In genomic region chr18:68803371-68803770, GRCh38 we compare ENCODE assay signal across 13 cellular contexts. TPM values are rescaled to one million over a fixed set of nuclear protein-coding genes. Genes with fewer than 3 reads are reported as not detected.
DNase-seq lines count a peak whose midpoint lies in the region; ATAC-seq and TF ChIP-seq lines count a peak whose summit lies in the region.
"Had no signal": no experiment of that assay in that cellular context is flagged by ENCODE, and none has a peak within 500 bp of the region (broad histone marks: within the 10 kb centered on the region; RNA-seq: fewer than 3 reads in every experiment).

No MANE protein-coding gene starts in this region.

- peaks cover 0 to 1% of the 10 kb centered on the region in 2 experiments; a peak in 3 of 4 replicates for H3K4me1 ChIP-seq in SK-N-SH (ENCODE audit: control insufficient read depth in 1 of 2, insufficient read depth in 2 of 2, low read depth in 1 of 2, low read length in 1 of 2)

- H3K4me3 Mint-ChIP-seq in glutamatergic neuron (ENCODE audit: unreplicated experiment) (peak overlapping the region; percentile 27), nephron progenitor cell (no peak overlapping the region)

- POLR2A ChIA-PET in SK-N-SH (lab: Yijun Ruan, JAX), result no interaction called here

- TF ChIP-seq RAD21 in SK-N-SH (IDR thresholded peaks at IDR 0.05; ENCODE audit: low read length), result no peak

- no peaks in the 10 kb centered on the region for H3K9me2 ChIP-seq in SK-N-SH

- H3F3A ChIP-seq in SK-N-SH (replicated peaks; ENCODE audit: insufficient read depth), result no peaks in the 10 kb centered on the region

- H3K9ac ChIP-seq in SK-N-SH, result no peak overlapping the region

- DNase-seq in AG10803 (ENCODE audit: low read depth) (peak; percentile 96), SK-N-SH (no peak), glutamatergic neuron (no peak), renal cortical epithelial cell (ENCODE audit: low read depth) (peak; percentile 42), NCI-H1048 (lab: John Stamatoyannopoulos, UW) (no peak), nephron progenitor cell (no peak), midbrain (lab: John Stamatoyannopoulos, UW) (no peak)
- DNase-seq: activated CD4-positive, alpha-beta T cell treated with anti-CD3 and anti-CD28 coated beads for 1 hour; activated naive CD4-positive, alpha-beta T cell treated with Interleukin-2 at 50 U/mL for 16 hours; COR-L47; Kasumi-1; NCI-H2227 treated with DMSO at 0.1 percent for 48 hours had no signal

- no peaks in the 10 kb centered on the region for H3K9me3 ChIP-seq in SK-N-SH

- 31% methylated on average over 3 of the region's 3 CpGs for WGBS in SK-N-SH (ENCODE audit: low lambda C conversion rate)

- CTCF ChIA-PET in SK-N-SH (lab: Yijun Ruan, JAX), result no interaction called here

- TF ChIP-seq CTCF in AG10803 (conservative IDR thresholded peaks at IDR 0.05; ENCODE audit: low read length) (no peak), SK-N-SH (IDR thresholded peaks at IDR 0.05) (no peak), glutamatergic neuron (IDR thresholded peaks at IDR 0.05; ENCODE audit: partially characterized antibody, unreplicated experiment) (no peak), nephron progenitor cell (IDR thresholded peaks at IDR 0.05) (no peak)

- H3K36me3 ChIP-seq in SK-N-SH (replicated peaks in 1 of 2; ENCODE audit: control insufficient read depth in 1 of 2, insufficient read depth in 2 of 2, low read length in 1 of 2), result no peaks in the 10 kb centered on the region

- H3K79me2 ChIP-seq in SK-N-SH (ENCODE audit: insufficient read depth), result no peaks in the 10 kb centered on the region; the same call in 1 of the 2 replicates

- H2AFZ ChIP-seq in SK-N-SH (ENCODE audit: low read depth), result 0 out of 2 replicates have a peak overlapping the region, but pooled peaks have one; percentile 6

- H3K36me3 Mint-ChIP-seq in glutamatergic neuron (ENCODE audit: unreplicated experiment) (no peaks in the 10 kb centered on the region), nephron progenitor cell (ENCODE audit: low read depth) (no peaks in the 10 kb centered on the region)

- H3K27ac Mint-ChIP-seq in glutamatergic neuron (ENCODE audit: unreplicated experiment), result peak overlapping the region; percentile 41
- H3K27ac Mint-ChIP-seq in nephron progenitor cell, result no peak overlapping the region

- no peak for ATAC-seq in GM21515 (IDR thresholded peaks at IDR 0.05; ENCODE audit: unreplicated experiment)

- H3K4me1 Mint-ChIP-seq in glutamatergic neuron (ENCODE audit: low read depth, unreplicated experiment) (peaks cover 14% of the 10 kb centered on the region), nephron progenitor cell (peaks cover 8% of the 10 kb centered on the region)

- TF ChIP-seq EP300 in SK-N-SH (IDR thresholded peaks at IDR 0.05; ENCODE audit: borderline replicate concordance in 1 of 2, low read depth in 1 of 2, low read length in 1 of 2), result no peak

- H3K27me3 ChIP-seq in SK-N-SH (ENCODE audit: insufficient read depth), result no peaks in the 10 kb centered on the region

- peak overlapping the region; percentile 55; a peak in 2 of 4 replicates for H3K27ac ChIP-seq in SK-N-SH (ENCODE audit: low read depth in 2 of 2, low read length in 1 of 2)

- H3K27me3 Mint-ChIP-seq in glutamatergic neuron (ENCODE audit: unreplicated experiment), result no peaks in the 10 kb centered on the region
- H3K27me3 Mint-ChIP-seq in nephron progenitor cell (ENCODE audit: low read depth, poor library complexity), result no peaks in the 10 kb centered on the region

- H3K4me3 ChIP-seq in AG10803 (ENCODE audit: low read length), result no peak overlapping the region
- no peak overlapping the region; a peak in 1 of 4 replicates for H3K4me3 ChIP-seq in SK-N-SH (ENCODE audit: low read depth in 2 of 2, low read length in 1 of 2)

- H3K9me3 Mint-ChIP-seq in glutamatergic neuron (ENCODE audit: unreplicated experiment) (no peaks in the 10 kb centered on the region), nephron progenitor cell (no peaks in the 10 kb centered on the region)

- H4K20me1 ChIP-seq in SK-N-SH (ENCODE audit: insufficient read depth), result no peaks in the 10 kb centered on the region

- H3K4me2 ChIP-seq in SK-N-SH, result no peak overlapping the region; the same call in 1 of the 2 replicates

TF ChIP-seq in SK-N-SH, 30 proteins besides CTCF, POLR2A, EP300 and RAD21:
- TF ChIP-seq FOXJ3 (CRISPR knock-in tag; IDR thresholded peaks at IDR 0.05), result no peak
- peak; percentile 72 for TF ChIP-seq TCF12 (IDR thresholded peaks at IDR 0.05)
TF ChIP-seq in SK-N-SH: peak in this region for 1.

RNA-seq across cellular contexts. Expression of gene CCDC102B, which starts 5.5 kb away (rescaled TPM):
- 2.0 and 2.4 TPM in 2 replicates for polyA plus RNA-seq in SK-N-SH (2012; rRNA removed)
- polyA plus RNA-seq in SK-N-SH (2012; cell fraction: cytosol; rRNA removed), result 2.8 and 3.0 TPM in 2 replicates
- polyA plus RNA-seq in SK-N-SH (2012; cell fraction: nucleus; rRNA removed), result 1.1 and 2.7 TPM in 2 replicates
- total RNA-seq in glutamatergic neuron (ENCODE audit: unreplicated experiment) (8.1 TPM), renal cortical epithelial cell (1.3 and 2.6 TPM in 2 replicates)

Comparison
In these comparisons a context has a peak if more than half of its experiments do, and no peak if none do; other contexts are left out.
1. DNase-seq: peak in AG10803 (single experiment) and renal cortical epithelial cell (single experiment); none in SK-N-SH (single experiment), glutamatergic neuron (single experiment), NCI-H1048 (single experiment), nephron progenitor cell (single experiment) and midbrain (single experiment).